ENCODE assay signal across 26 cellular contexts in genomic region chr5:91224459-91224858, GRCh38.
DNase-seq lines count a peak whose midpoint lies in the region; ATAC-seq lines count a peak whose summit lies in the region.
"Had no signal": no experiment of that assay in that cellular context is flagged by ENCODE, and none has a peak within 500 bp of the region (broad histone marks: within the 10 kb centered on the region; RNA-seq: fewer than 3 reads in every experiment).

No MANE protein-coding gene starts in this region.

- no peak for ATAC-seq in HG03442 (IDR thresholded peaks at IDR 0.05; ENCODE audit: unreplicated experiment)
- ATAC-seq: activated CD8-positive, alpha-beta memory T cell treated with anti-CD3 and anti-CD28 coated beads, Interleukin-2, amount 10 ng/mL, durations not matched to agents 7 days and 5 days; activated naive CD8-positive, alpha-beta T cell treated with anti-CD3 and anti-CD28 coated beads, Interleukin-2, amount 50 U/mL, for 24 hours; activated T-cell treated with anti-CD3 and anti-CD28 coated beads, Interleukin-2, amount 50 U/mL, for 4 hours; body of pancreas; esophagus mucosa; GM12878 had no signal

- H3K9ac ChIP-seq in adipocyte (ENCODE audit: low read length), result no peak overlapping the region
- H3K9ac ChIP-seq in skeletal muscle satellite cell (ENCODE audit: low read depth, low read length), result peak overlapping the region; percentile 32

- no peaks in the 10 kb centered on the region for H3K27me3 ChIP-seq in adipocyte (replicated peaks; ENCODE audit: control insufficient read depth, insufficient read depth, low read length)
- no peaks in the 10 kb centered on the region for H3K27me3 ChIP-seq in skeletal muscle satellite cell (ENCODE audit: control insufficient read depth, insufficient read depth, low read length)
- H3K27me3 ChIP-seq: body of pancreas, hepatocyte, ovary, SJCRH30, upper lobe of right lung had no signal

- no peaks in the 10 kb centered on the region for H3K36me3 ChIP-seq in adipocyte (ENCODE audit: control insufficient read depth, insufficient read depth, low read length, severe bottlenecking)
- H3K36me3 ChIP-seq in skeletal muscle satellite cell (ENCODE audit: insufficient read depth, low read length), result no peaks in the 10 kb centered on the region
- H3K36me3 ChIP-seq: ovary, SJCRH30, upper lobe of right lung had no signal

- peak overlapping the region; percentile 24 for H3K4me2 ChIP-seq in skeletal muscle satellite cell (ENCODE audit: low read length)
- H3K4me2 ChIP-seq: hepatocyte had no signal

- no peak overlapping the region for H3K4me3 ChIP-seq in adipocyte (ENCODE audit: low read length)
- H3K4me3 ChIP-seq in skeletal muscle satellite cell (ENCODE audit: low read length), result no peak overlapping the region
- H3K4me3 ChIP-seq: body of pancreas, GM12878, hepatocyte, ovary, SJCRH30, skin epidermis, upper lobe of right lung had no signal

- H3K4me1 ChIP-seq in adipocyte (ENCODE audit: control insufficient read depth, insufficient read depth, low read length) (peaks cover 38% of the 10 kb centered on the region), skeletal muscle satellite cell (ENCODE audit: control insufficient read depth, insufficient read depth, low read length) (peaks cover 25% of the 10 kb centered on the region)
- H3K4me1 ChIP-seq: SJCRH30 had no signal

- peak; percentile 57 for DNase-seq in HCEC 1CT
- DNase-seq in adipocyte (ENCODE audit: low read depth), result peak; percentile 34
- peak; percentile 41 for DNase-seq in glomerular visceral epithelial cell (ENCODE audit: extremely low spot score)
- DNase-seq in NK-92 (lab: John Stamatoyannopoulos, UW; ENCODE audit: unreplicated experiment), result no peak
- no peak for DNase-seq in iPS-NIHi11 (ENCODE audit: low spot score)
- DNase-seq in activated CD4-positive, alpha-beta T cell treated with anti-CD3 and anti-CD28 coated beads, Interleukin-2, amount 50 U/mL, for 1 hour, result no peak
- DNase-seq: activated CD4-positive, alpha-beta T cell treated with anti-CD3 and anti-CD28 coated beads, Interleukin-2, amount 50 U/mL, for 4 hours; activated CD8-positive, alpha-beta memory T cell treated with anti-CD3 and anti-CD28 coated beads, Interleukin-2, amount 10 ng/mL, durations not matched to agents 7 days and 5 days; activated naive CD8-positive, alpha-beta T cell treated with anti-CD3 and anti-CD28 coated beads, Interleukin-2, amount 50 U/mL, for 24 hours; activated T-cell treated with anti-CD3 and anti-CD28 coated beads, Interleukin-2, amount 50 U/mL, for 4 hours; body of pancreas; CD4-positive, CD25-positive, alpha-beta regulatory T cell; H7; NCI-H1436 treated with DMSO at 0.1 percent for 48 hours; NCI-H2107; NCI-H446 treated with DMSO at 0.1 percent for 48 hours; nephron progenitor cell; ovary; SJCRH30; upper lobe of right lung had no signal

- H3K9me3 ChIP-seq in adipocyte (ENCODE audit: control insufficient read depth, low read length) (no peaks in the 10 kb centered on the region), skeletal muscle satellite cell (replicated peaks; ENCODE audit: low read length) (no peaks in the 10 kb centered on the region)
- H3K9me3 ChIP-seq: body of pancreas, ovary, SJCRH30, upper lobe of right lung had no signal

Comparison
In these comparisons a context has a peak if more than half of its experiments do, and no peak if none do; other contexts are left out.
1. DNase-seq: peak in HCEC 1CT (single experiment), adipocyte (single experiment) and glomerular visceral epithelial cell (single experiment); none in NK-92 (single experiment), iPS-NIHi11 (single experiment) and activated CD4-positive, alpha-beta T cell treated with anti-CD3 and anti-CD28 coated beads, Interleukin-2, amount 50 U/mL, for 1 hour (single experiment).